ENCODE assay signal across 3 cellular contexts in genomic region chr19:4035582-4035981, GRCh38.
TF ChIP-seq lines count a peak whose summit lies in the region.

No MANE protein-coding gene starts in this region.

TF ChIP-seq in GM12891, 5 proteins besides CTCF, POLR2A, EP300 and RAD21:
- TF ChIP-seq POU2F2 (IDR thresholded peaks at IDR 0.05; ENCODE audit: low read depth, low read length) (no peak), TAF1 (IDR thresholded peaks at IDR 0.05; ENCODE audit: low read depth, low read length) (no peak), PAX5 (IDR thresholded peaks at IDR 0.05; ENCODE audit: insufficient read depth, low read length, severe bottlenecking) (no peak), SPI1 (IDR thresholded peaks at IDR 0.05; ENCODE audit: low read depth, low read length) (no peak), POLR2AphosphoS5 (IDR thresholded peaks at IDR 0.05; ENCODE audit: low read depth, low read length) (no peak)

TF ChIP-seq in endothelial cell of umbilical vein, 7 proteins besides CTCF, POLR2A, EP300 and RAD21:
- TF ChIP-seq MAX (IDR thresholded peaks at IDR 0.05; ENCODE audit: insufficient read depth, insufficient read length): no peak
- TF ChIP-seq EZH2 (IDR thresholded peaks at IDR 0.05; ENCODE audit: borderline replicate concordance, low read depth, low read length, severe bottlenecking): no peak
- TF ChIP-seq MYC (IDR thresholded peaks at IDR 0.05; ENCODE audit: low read depth, low read length): no peak
- no peak for TF ChIP-seq GATA2 (IDR thresholded peaks at IDR 0.05; ENCODE audit: insufficient read depth, insufficient read length, low read depth, low read length)
- TF ChIP-seq JUN (IDR thresholded peaks at IDR 0.05; ENCODE audit: borderline replicate concordance, insufficient read depth, insufficient read length, low read depth): no peak
- TF ChIP-seq POLR2AphosphoS5 (IDR thresholded peaks at IDR 0.05; ENCODE audit: insufficient read depth, low read depth, low read length): no peak
- no peak for TF ChIP-seq FOS (IDR thresholded peaks at IDR 0.05; ENCODE audit: borderline replicate concordance, insufficient read depth, low read length)
TF ChIP-seq in endothelial cell of umbilical vein: peak in this region for 0.

TF ChIP-seq in HepG2, 621 proteins besides CTCF, POLR2A, EP300 and RAD21:
- no peak for TF ChIP-seq ZMYM3 (CRISPR knock-in tag; IDR thresholded peaks at IDR 0.05)
- TF ChIP-seq TBP (CRISPR knock-in tag; IDR thresholded peaks at IDR 0.05): no peak
- no peak for TF ChIP-seq ZNF574 (CRISPR knock-in tag; IDR thresholded peaks at IDR 0.05)
- TF ChIP-seq PHF5A (CRISPR knock-in tag; IDR thresholded peaks at IDR 0.05; ENCODE audit: low read depth, unreplicated experiment): no peak
- no peak for TF ChIP-seq MYNN (CRISPR knock-in tag; IDR thresholded peaks at IDR 0.05; ENCODE audit: low read depth)
- TF ChIP-seq NCOA1 (CRISPR knock-in tag; IDR thresholded peaks at IDR 0.05): no peak
- TF ChIP-seq ZNF562 (CRISPR knock-in tag; IDR thresholded peaks at IDR 0.05; ENCODE audit: borderline replicate concordance): no peak
- no peak for TF ChIP-seq ZNF512B (CRISPR knock-in tag; IDR thresholded peaks at IDR 0.05; ENCODE audit: borderline replicate concordance)
- TF ChIP-seq MXI1 (IDR thresholded peaks at IDR 0.05; ENCODE audit: borderline replicate concordance, low read depth, low read length): no peak
- TF ChIP-seq ZNF414 (CRISPR knock-in tag; IDR thresholded peaks at IDR 0.05): no peak
